ENCODE assay signal across 8 cellular contexts in the genomic region with DNA sequence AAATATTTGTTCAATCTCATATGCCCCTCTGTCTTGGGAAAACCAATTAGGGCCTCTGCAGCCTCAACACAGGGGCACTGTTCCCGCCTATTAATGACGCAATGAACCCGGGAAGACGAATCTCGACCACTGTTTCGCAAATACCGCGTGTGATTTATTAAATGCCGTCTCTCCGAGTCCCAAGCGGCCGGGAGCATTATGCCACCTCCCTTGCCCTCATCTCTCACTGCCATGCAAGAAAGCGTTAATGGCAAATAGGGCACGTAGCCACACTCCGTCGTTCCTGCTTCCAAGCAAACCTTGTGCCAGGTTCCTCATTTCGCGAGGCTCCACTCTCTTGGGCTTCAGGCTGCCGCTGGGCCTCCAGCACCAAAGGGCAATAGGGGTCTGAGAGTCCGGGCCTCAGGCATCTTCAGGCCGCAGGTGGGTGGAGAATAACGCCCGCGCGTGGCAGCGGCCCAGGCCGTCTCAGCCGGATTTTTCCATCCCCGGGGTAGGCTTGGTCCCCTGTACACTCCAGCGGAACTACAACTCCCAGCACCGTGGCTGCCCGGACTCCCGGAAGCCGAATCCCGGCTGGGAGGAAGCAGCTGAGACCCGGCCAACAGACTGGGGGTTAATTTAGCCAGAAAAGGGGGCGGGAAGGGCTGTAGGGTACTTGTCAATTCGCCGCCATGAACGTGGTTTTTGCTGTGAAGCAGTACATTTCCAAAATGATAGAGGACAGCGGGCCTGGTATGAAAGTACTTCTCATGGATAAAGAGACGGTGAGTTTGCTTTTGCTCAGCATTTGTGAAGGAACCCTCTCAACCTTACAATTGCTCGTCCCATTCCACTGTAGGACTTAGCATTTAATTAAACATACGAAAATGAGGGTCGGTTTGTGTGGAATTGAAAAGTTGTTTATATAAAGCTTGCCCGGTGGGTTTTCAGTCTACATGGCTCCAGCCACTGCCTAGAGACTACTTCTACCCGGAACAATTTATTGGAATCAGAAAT. TPM values are rescaled to one million over a fixed set of nuclear protein-coding genes. Genes with fewer than 3 reads are reported as not detected.
DNase-seq lines count a peak whose midpoint lies in the region; ATAC-seq and TF ChIP-seq lines count a peak whose summit lies in the region.

A gene with protein sequence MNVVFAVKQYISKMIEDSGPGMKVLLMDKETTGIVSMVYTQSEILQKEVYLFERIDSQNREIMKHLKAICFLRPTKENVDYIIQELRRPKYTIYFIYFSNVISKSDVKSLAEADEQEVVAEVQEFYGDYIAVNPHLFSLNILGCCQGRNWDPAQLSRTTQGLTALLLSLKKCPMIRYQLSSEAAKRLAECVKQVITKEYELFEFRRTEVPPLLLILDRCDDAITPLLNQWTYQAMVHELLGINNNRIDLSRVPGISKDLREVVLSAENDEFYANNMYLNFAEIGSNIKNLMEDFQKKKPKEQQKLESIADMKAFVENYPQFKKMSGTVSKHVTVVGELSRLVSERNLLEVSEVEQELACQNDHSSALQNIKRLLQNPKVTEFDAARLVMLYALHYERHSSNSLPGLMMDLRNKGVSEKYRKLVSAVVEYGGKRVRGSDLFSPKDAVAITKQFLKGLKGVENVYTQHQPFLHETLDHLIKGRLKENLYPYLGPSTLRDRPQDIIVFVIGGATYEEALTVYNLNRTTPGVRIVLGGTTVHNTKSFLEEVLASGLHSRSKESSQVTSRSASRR (plus strand): TSS at position 593 of the 999 bp plus-strand sequence. CDS start 82 bp downstream, at position 675.

- no peaks in the 10 kb centered on the region for H3K27me3 ChIP-seq in ectodermal cell (ENCODE audit: control insufficient read depth, insufficient read depth, low read length, poor library complexity, severe bottlenecking)
- H3K27me3 ChIP-seq in lung (ENCODE audit: control insufficient read depth, insufficient read depth), result no peaks in the 10 kb centered on the region

- ATAC-seq in GM19372 (IDR thresholded peaks at IDR 0.05; ENCODE audit: low read depth, unreplicated experiment) (peak; percentile 83), HG03565 (IDR thresholded peaks at IDR 0.05; ENCODE audit: unreplicated experiment) (peak; percentile 60), lung (ENCODE audit: insufficient read depth, low FRiP score) (peak; percentile 94)
- peak; percentile 97 for ATAC-seq in activated CD8-positive, alpha-beta T cell treated with anti-CD3 and anti-CD28 coated beads for 36 hours

- peak within 1 kb of the TSS; percentile 96 for H3K4me3 Mint-ChIP-seq in activated CD8-positive, alpha-beta T cell treated with anti-CD3 and anti-CD28 coated beads for 36 hours

- H3K36me3 Mint-ChIP-seq in activated CD8-positive, alpha-beta T cell treated with anti-CD3 and anti-CD28 coated beads for 36 hours (ENCODE audit: low read depth), result peaks cover 12% of the 10 kb centered on the region

- intact Hi-C loops in activated CD8-positive, alpha-beta T cell treated with anti-CD3 and anti-CD28 coated beads for 36 hours (cut with micrococcal nuclease), result no loop called here

- no peak for TF ChIP-seq CTCF in activated CD8-positive, alpha-beta T cell treated with anti-CD3 and anti-CD28 coated beads for 36 hours (IDR thresholded peaks at IDR 0.05)
- no peak for TF ChIP-seq CTCF in lung (IDR thresholded peaks at IDR 0.05; ENCODE audit: control extremely low read depth, extremely low read depth)

- H3K4me1 ChIP-seq in ectodermal cell (ENCODE audit: control insufficient read depth, insufficient read depth, low read length) (peaks cover 3% of the 10 kb centered on the region), lung (ENCODE audit: control insufficient read depth in 2 of 2, insufficient read depth in 2 of 2, low read length in 2 of 2) (peaks cover 0 to 8% of the 10 kb centered on the region in 2 donors)

- peak within 1 kb of the TSS; percentile 85 for H3K4me3 ChIP-seq in ectodermal cell (ENCODE audit: insufficient read depth, low read depth, low read length)
- H3K4me3 ChIP-seq in lung, result peak within 1 kb of the TSS; percentile 55

- no peaks in the 10 kb centered on the region for H3K9me3 ChIP-seq in ectodermal cell (ENCODE audit: control insufficient read depth, low read length)
- H3K9me3 ChIP-seq in lung (ENCODE audit: control insufficient read depth in 2 of 2, insufficient read depth in 1 of 2, low read length in 1 of 2), result no peaks in the 10 kb centered on the region

- POLR2A ChIA-PET in activated CD8-positive, alpha-beta T cell treated with anti-CD3 and anti-CD28 coated beads for 36 hours (lab: Charles Lee), result interaction anchor here (0.7 to 6.0 kb wide), 17 partner anchors 10 to 224 kb away, joined by 3 to 48 read pairs (median 3); partner anchors contain the start of gene OTUD7B

- DNase-seq in C1 segment of cervical spinal cord (lab: John Stamatoyannopoulos, UW) (peak; percentile 42 to 94 (median 84)), NCI-H82 treated with DMSO at 0.1 percent for 48 hours (lab: John Stamatoyannopoulos, UW; ENCODE audit: unreplicated experiment) (peak; percentile 86), lung (ENCODE audit: low spot score) (peak; percentile 93)
- peak; percentile 94 for DNase-seq in activated CD8-positive, alpha-beta T cell treated with anti-CD3 and anti-CD28 coated beads for 36 hours
- DNase-seq in stimulated activated CD4-positive, alpha-beta T cell treated with anti-CD3 and anti-CD28 coated beads, TNF-alpha, amount 100 ng/mL, for 4 hours (ENCODE audit: low read depth in 3 of 3), result peak; percentile 60 to 64 (median 62)

- H3K9me3 Mint-ChIP-seq in activated CD8-positive, alpha-beta T cell treated with anti-CD3 and anti-CD28 coated beads for 36 hours, result no peaks in the 10 kb centered on the region

- WGBS in ectodermal cell, 2 experiments, result 1 to 2% methylated on average over 46 of the region's 47 CpGs
- 1% methylated on average over 47 of the region's 47 CpGs for WGBS in lung, 2 donors

- H3K36me3 ChIP-seq in ectodermal cell (ENCODE audit: control insufficient read depth, insufficient read depth, low read length) (peaks cover 13% of the 10 kb centered on the region), lung (ENCODE audit: control insufficient read depth in 2 of 2, insufficient read depth in 2 of 2, low read length in 2 of 2) (peaks cover 0 to 4% of the 10 kb centered on the region in 2 donors)

- no peaks in the 10 kb centered on the region for H3K27me3 Mint-ChIP-seq in activated CD8-positive, alpha-beta T cell treated with anti-CD3 and anti-CD28 coated beads for 36 hours

- H3K4me1 Mint-ChIP-seq in activated CD8-positive, alpha-beta T cell treated with anti-CD3 and anti-CD28 coated beads for 36 hours (ENCODE audit: low read depth), result peaks cover 27% of the 10 kb centered on the region

- peak within 1 kb of the TSS; percentile 98 for H3K27ac Mint-ChIP-seq in activated CD8-positive, alpha-beta T cell treated with anti-CD3 and anti-CD28 coated beads for 36 hours

- peak within 1 kb of the TSS; percentile 98 for H3K27ac ChIP-seq in ectodermal cell (ENCODE audit: insufficient read depth, low read depth, low read length, poor library complexity, severe bottlenecking)
- H3K27ac ChIP-seq in lung (ENCODE audit: low read depth in 1 of 2, low read length in 1 of 2), result peak within 1 kb of the TSS; percentile 89 to 98

- CTCF ChIA-PET in activated CD8-positive, alpha-beta T cell treated with anti-CD3 and anti-CD28 coated beads for 36 hours (lab: Charles Lee), result interaction anchor here (0.9 to 3.1 kb wide), 9 partner anchors 9 to 188 kb away, joined by 3 to 19 read pairs (median 5); a partner anchor contains a TSS

RNA-seq across cellular contexts. Expression of the gene that starts here (rescaled TPM):
- total RNA-seq in activated CD8-positive, alpha-beta T cell treated with anti-CD3 and anti-CD28 coated beads for 36 hours, result 10 to 100 TPM; 19.4 to 22.8 TPM
- 53.6 TPM for polyA plus RNA-seq in ectodermal cell (2013, experiment 1 of 4)
- polyA plus RNA-seq in ectodermal cell (2013, experiment 2 of 4), result 55.8 TPM
- polyA plus RNA-seq in ectodermal cell (2013, experiment 3 of 4), result 40.7 TPM
- polyA plus RNA-seq in ectodermal cell (2013, experiment 4 of 4), result 47.5 TPM
- total RNA-seq in lung, result 10 to 100 TPM; 31.0 to 86.7 TPM
- polyA plus RNA-seq in lung, result 10 to 100 TPM; 16.3 to 21.1 TPM

Comparison
In these comparisons a context has a peak if more than half of its experiments do, and no peak if none do; other contexts are left out.
1. Peak in every context shown above with its lines: DNase-seq, ATAC-seq, H3K4me3 ChIP-seq and H3K27ac ChIP-seq.